8 cellular contexts compared by ENCODE assay signal in the genomic region with DNA sequence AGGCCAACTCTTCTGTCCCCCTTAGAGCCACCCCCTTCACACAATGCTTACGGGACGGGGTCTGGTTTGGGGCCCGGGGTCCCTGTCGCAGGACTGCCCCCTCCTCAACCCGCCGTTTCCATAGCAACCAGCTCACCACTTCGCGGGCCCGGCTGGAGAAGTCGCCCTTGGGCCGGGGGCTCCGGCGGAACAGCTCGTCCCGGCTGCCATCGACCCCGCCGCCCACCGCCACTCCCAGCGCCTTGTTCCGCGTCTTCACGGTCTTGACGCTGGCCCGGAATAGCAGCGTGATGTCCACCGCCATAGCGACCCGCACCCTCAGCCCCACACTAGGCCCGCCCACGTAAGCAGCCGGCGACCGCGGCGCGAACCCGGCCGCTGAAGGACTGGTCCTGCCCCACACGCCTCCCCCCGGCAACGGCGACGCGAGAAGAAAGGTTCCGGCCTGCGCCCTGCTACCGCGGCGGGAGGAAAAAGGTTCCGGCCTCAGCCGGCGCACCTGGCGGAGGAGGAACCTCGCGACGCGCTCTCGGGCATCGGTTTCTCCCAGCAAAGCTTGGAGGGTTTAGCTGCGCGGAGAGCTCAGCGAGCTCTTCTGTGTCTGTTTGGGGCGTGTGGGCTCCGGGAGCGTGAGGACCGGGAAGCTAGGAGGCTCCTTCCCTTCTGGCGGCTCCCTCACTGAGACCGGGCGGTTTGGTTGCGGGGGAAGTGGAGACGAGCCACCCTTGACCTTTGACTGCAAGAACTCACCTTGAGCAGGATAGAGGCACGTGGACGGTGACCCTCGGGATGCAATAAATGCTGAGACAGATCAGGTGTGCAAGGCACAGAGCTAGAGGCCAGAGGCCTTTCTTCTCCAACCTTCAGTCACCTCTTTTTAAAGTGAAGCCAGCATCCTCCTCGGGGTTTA. TPM values are rescaled to one million over a fixed set of nuclear protein-coding genes. Genes with fewer than 3 reads are reported as not detected.
A peak's percentile ranks its signal among the peaks of the same experiment; 100 is the strongest.
DNase-seq lines count a peak whose midpoint lies in the region; ATAC-seq lines count a peak whose summit lies in the region.

STX18 (minus strand) TSS at position 388 of the 910 bp plus-strand sequence; CDS start at position 304, 84 bp downstream.

- H3K79me2 ChIP-seq in mesendoderm (ENCODE audit: control insufficient read depth, insufficient read depth, low read length): peaks cover 20% of the 10 kb centered on the region

- CTCF ChIA-PET in activated CD8-positive, alpha-beta memory T cell treated with anti-CD3 and anti-CD28 coated beads, Interleukin-2, amount 10 ng/mL, durations not matched to agents 7 days and 5 days (lab: Charles Lee): interaction anchor here (0.7 to 3.8 kb wide), 7 partner anchors 12 to 53 kb away, joined by 3 to 20 read pairs (median 4); no protein-coding TSS in a partner anchor

- H2BK5ac ChIP-seq in mesendoderm (ENCODE audit: low read length): no peak within 1 kb of the TSS

- H3K79me1 ChIP-seq in mesendoderm (ENCODE audit: low read length): peaks cover 21% of the 10 kb centered on the region

- no peaks in the 10 kb centered on the region for H3K9me3 Mint-ChIP-seq in activated CD8-positive, alpha-beta memory T cell treated with anti-CD3 and anti-CD28 coated beads, Interleukin-2, amount 10 ng/mL, durations not matched to agents 7 days and 5 days (ENCODE audit: low read depth)

- H3K18ac ChIP-seq in mesendoderm (ENCODE audit: low read length): no peak within 1 kb of the TSS

- H3K23ac ChIP-seq in mesendoderm (ENCODE audit: low read length): no peak within 1 kb of the TSS

- DNase-seq in COLO829 (ENCODE audit: low spot score): peak; percentile 60
- DNase-seq in HS-5 (ENCODE audit: low read depth): peak; percentile 46
- peak; percentile 76 to 80 for DNase-seq in NOMO-1 (lab: John Stamatoyannopoulos, UW; ENCODE audit: unreplicated experiment in 2 of 2)
- DNase-seq in activated CD8-positive, alpha-beta memory T cell treated with anti-CD3 and anti-CD28 coated beads, Interleukin-2, amount 10 ng/mL, durations not matched to agents 7 days and 5 days: peak; percentile 89
- peak; percentile 92 for DNase-seq in mesendoderm
- peak; percentile 83 for DNase-seq in stimulated activated CD8-positive, alpha-beta memory T cell treated with anti-CD3 and anti-CD28 coated beads, Interleukin-15, amount 100 ng/mL, for 24 hours (ENCODE audit: low read depth)

- H3K36me3 ChIP-seq in endocrine pancreas (ENCODE audit: control insufficient read depth, insufficient read depth, low read length) (no peaks in the 10 kb centered on the region), mesendoderm (ENCODE audit: control insufficient read depth, insufficient read depth, low read length) (no peaks in the 10 kb centered on the region)

- peak within 1 kb of the TSS; percentile 96 for H3K56ac ChIP-seq in mesendoderm (ENCODE audit: low read length)

- H3K4me2 ChIP-seq in mesendoderm (ENCODE audit: low read length): peak within 1 kb of the TSS; percentile 99

- no peak within 1 kb of the TSS for H2BK120ac ChIP-seq in mesendoderm (ENCODE audit: low read depth, low read length)

- peak within 1 kb of the TSS; percentile 95 for H3K4me3 ChIP-seq in endocrine pancreas (ENCODE audit: control insufficient read depth, insufficient read depth, low read length)
- peak within 1 kb of the TSS; percentile 93 for H3K4me3 ChIP-seq in mesendoderm (ENCODE audit: low read length)

- no peak within 1 kb of the TSS for H4K8ac ChIP-seq in mesendoderm (ENCODE audit: low read depth, low read length)

- WGBS in mesendoderm (ENCODE audit: extremely low coverage, insufficient coverage, low lambda C conversion rate): no CpG with 5 or more reads among the region's 76 CpGs

- H3K27me3 Mint-ChIP-seq in activated CD8-positive, alpha-beta memory T cell treated with anti-CD3 and anti-CD28 coated beads, Interleukin-2, amount 10 ng/mL, durations not matched to agents 7 days and 5 days: no peaks in the 10 kb centered on the region

- peak within 1 kb of the TSS; percentile 55 for H3K27ac ChIP-seq in mesendoderm (ENCODE audit: low read depth, low read length)

- H3K4me1 ChIP-seq in endocrine pancreas (ENCODE audit: control insufficient read depth, insufficient read depth, low read length): peaks cover 15% of the 10 kb centered on the region
- no peaks in the 10 kb centered on the region for H3K4me1 ChIP-seq in mesendoderm (ENCODE audit: control insufficient read depth, low read depth, low read length)

- no peaks in the 10 kb centered on the region for H3K9me3 ChIP-seq in endocrine pancreas (ENCODE audit: control insufficient read depth, low read length)

- no peak within 1 kb of the TSS for H2AK5ac ChIP-seq in mesendoderm (ENCODE audit: low read length)

- H4K5ac ChIP-seq in mesendoderm (ENCODE audit: low read length): no peak within 1 kb of the TSS

- peaks cover 51% of the 10 kb centered on the region for H3K4me1 Mint-ChIP-seq in activated CD8-positive, alpha-beta memory T cell treated with anti-CD3 and anti-CD28 coated beads, Interleukin-2, amount 10 ng/mL, durations not matched to agents 7 days and 5 days

- H3K27me3 ChIP-seq in endocrine pancreas (ENCODE audit: control insufficient read depth, insufficient read depth, low read length) (no peaks in the 10 kb centered on the region), mesendoderm (ENCODE audit: insufficient read depth, low read length, poor library complexity) (no peaks in the 10 kb centered on the region)

- H3K36me3 Mint-ChIP-seq in activated CD8-positive, alpha-beta memory T cell treated with anti-CD3 and anti-CD28 coated beads, Interleukin-2, amount 10 ng/mL, durations not matched to agents 7 days and 5 days: peaks cover 8% of the 10 kb centered on the region

- H3K9ac ChIP-seq in endocrine pancreas (ENCODE audit: control insufficient read depth, insufficient read depth, low read length) (peak within 1 kb of the TSS; percentile 92), mesendoderm (ENCODE audit: low read length) (peak within 1 kb of the TSS; percentile 93)

- H3K4ac ChIP-seq in mesendoderm (ENCODE audit: low read depth, low read length): peak within 1 kb of the TSS; percentile 46

- H2BK15ac ChIP-seq in mesendoderm (replicated peaks; ENCODE audit: low read depth): no peak within 1 kb of the TSS

- H3K27ac Mint-ChIP-seq in activated CD8-positive, alpha-beta memory T cell treated with anti-CD3 and anti-CD28 coated beads, Interleukin-2, amount 10 ng/mL, durations not matched to agents 7 days and 5 days: peak within 1 kb of the TSS; percentile 96

- peak; percentile 67 for ATAC-seq in GM19468 (IDR thresholded peaks at IDR 0.05; ENCODE audit: extremely low read depth, unreplicated experiment)
- peak; percentile 97 for ATAC-seq in activated CD8-positive, alpha-beta memory T cell treated with anti-CD3 and anti-CD28 coated beads, Interleukin-2, amount 10 ng/mL, durations not matched to agents 7 days and 5 days

- H3K4me3 Mint-ChIP-seq in activated CD8-positive, alpha-beta memory T cell treated with anti-CD3 and anti-CD28 coated beads, Interleukin-2, amount 10 ng/mL, durations not matched to agents 7 days and 5 days: peak within 1 kb of the TSS; percentile 90

RNA-seq across cellular contexts. Expression of gene STX18, which starts in this region (rescaled TPM):
- total RNA-seq in activated CD8-positive, alpha-beta memory T cell treated with anti-CD3 and anti-CD28 coated beads, Interleukin-2, amount 10 ng/mL, durations not matched to agents 7 days and 5 days: 10 to 100 TPM; 25.6 to 26.5 TPM
- polyA plus RNA-seq in mesendoderm (2013, experiment 1 of 2): 19.9 TPM
- 20.1 TPM for polyA plus RNA-seq in mesendoderm (2013, experiment 2 of 2)

Comparison
In these comparisons a context has a peak if more than half of its experiments do, and no peak if none do; other contexts are left out.
1. Peak in every context shown above with its lines: DNase-seq, ATAC-seq, H3K4me3 ChIP-seq and H3K27ac ChIP-seq.